In the genomic region with DNA sequence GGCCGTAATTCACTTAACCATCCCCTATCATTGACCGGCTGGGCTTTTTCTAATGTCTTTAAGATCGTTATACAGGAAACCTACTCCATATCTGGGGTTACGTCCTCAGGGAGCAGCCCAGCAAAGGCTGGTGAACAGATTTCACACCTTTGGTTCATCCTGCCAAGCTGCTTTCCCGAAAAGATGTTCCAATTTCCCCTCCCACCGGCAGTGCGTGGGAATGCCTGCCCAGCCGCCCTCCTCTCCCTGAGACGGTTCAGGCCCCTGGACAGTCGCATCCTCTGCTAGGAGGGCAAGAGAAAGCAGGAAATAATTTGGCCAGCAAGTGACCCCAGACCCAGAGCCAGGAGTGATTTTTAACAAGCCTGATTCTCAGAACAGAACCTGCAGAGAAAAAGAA, we compare ENCODE assay signal across 18 cellular contexts. TPM values are rescaled to one million over a fixed set of nuclear protein-coding genes. Genes with fewer than 3 reads are reported as not detected.
DNase-seq lines count a peak whose midpoint lies in the region; ATAC-seq and TF ChIP-seq lines count a peak whose summit lies in the region.
"Had no signal": no experiment of that assay in that cellular context is flagged by ENCODE, and none has a peak within 500 bp of the region (broad histone marks: within the 10 kb centered on the region; RNA-seq: fewer than 3 reads in every experiment).

No MANE protein-coding gene starts in this region.

- peaks cover 14% of the 10 kb centered on the region for H3K36me3 ChIP-seq in left ventricle myocardium inferior

- intact Hi-C loops in left ventricle myocardium inferior (cut with micrococcal nuclease) = loop anchor here (10.0 kb wide), 1 partner anchor 107 kb away; no protein-coding TSS in a partner anchor
- intact Hi-C loops in Right ventricle myocardium superior (cut with DNase I) = no loop called here

- H3K4me3 ChIP-seq in left ventricle myocardium inferior = no peak overlapping the region
- H3K4me3 ChIP-seq: BLaER1 treated with 17β-estradiol and CSF1 and Interleukin-3, amounts not matched to agents 10 nM and 100 nM; K562 had no signal

- ATAC-seq in Right ventricle myocardium superior (ENCODE audit: poor library complexity) = no peak
- no peak for ATAC-seq in HG02840 (IDR thresholded peaks at IDR 0.05; ENCODE audit: low FRiP score, unreplicated experiment)
- ATAC-seq in GM21423 (IDR thresholded peaks at IDR 0.05; ENCODE audit: unreplicated experiment) = no peak

- peak overlapping the region; percentile 65 for H3K27ac ChIP-seq in left ventricle myocardium inferior (replicated peaks)
- H3K27ac ChIP-seq in cingulate gyrus (ENCODE audit: low read depth, low read length) = peak overlapping the region; percentile 91
- H3K27ac ChIP-seq in layer of hippocampus (ENCODE audit: low read depth, low read length) = peak overlapping the region; percentile 6
- H3K27ac ChIP-seq: BLaER1 treated with 17β-estradiol and CSF1 and Interleukin-3, amounts not matched to agents 10 nM and 100 nM had no signal

- H3K27me3 ChIP-seq in left ventricle myocardium inferior (ENCODE audit: low read depth) = no peaks in the 10 kb centered on the region
- H3K27me3 ChIP-seq in layer of hippocampus (ENCODE audit: control insufficient read depth, insufficient read depth, low read length) = no peaks in the 10 kb centered on the region
- H3K27me3 ChIP-seq: BLaER1 treated with 17β-estradiol and CSF1 and Interleukin-3, amounts not matched to agents 10 nM and 100 nM had no signal

- peaks cover 41% of the 10 kb centered on the region for H3K4me1 ChIP-seq in left ventricle myocardium inferior

- DNase-seq in left ventricle myocardium inferior (no peak), Right ventricle myocardium superior (no peak), islet precursor cell (no peak)
- DNase-seq: CD8-positive, alpha-beta memory T cell; DMS53; GOT3; NCI-H1105 treated with DMSO at 0.1 percent for 48 hours; NCI-H1694; NCI-H2081 treated with DMSO at 0.1 percent for 48 hours; NCI-H446 treated with DMSO at 0.1 percent for 48 hours; NCI-H748 treated with DMSO at 0.1 percent for 48 hours; RPMI8226 had no signal

- TF ChIP-seq CTCF in left ventricle myocardium inferior (IDR thresholded peaks at IDR 0.05; ENCODE audit: borderline replicate concordance) = no peak

- no peaks in the 10 kb centered on the region for H3K9me3 ChIP-seq in left ventricle myocardium inferior (replicated peaks)
- H3K9me3 ChIP-seq: BLaER1 treated with 17β-estradiol and CSF1 and Interleukin-3, amounts not matched to agents 10 nM and 100 nM had no signal

RNA-seq across cellular contexts. Expression of a gene that starts 16.3 kb away (rescaled TPM):
- 25.5 TPM for total RNA-seq in left ventricle myocardium inferior
- 19.5 TPM for total RNA-seq in Right ventricle myocardium superior

Comparison
In these comparisons a context has a peak if more than half of its experiments do, and no peak if none do; other contexts are left out.
1. H3K27ac ChIP-seq: peak in every context shown above with its lines; median percentile 91 in cingulate gyrus; 65 in left ventricle myocardium inferior; 6 in layer of hippocampus.